ENCODE assay signal across 21 cellular contexts in the genomic region with DNA sequence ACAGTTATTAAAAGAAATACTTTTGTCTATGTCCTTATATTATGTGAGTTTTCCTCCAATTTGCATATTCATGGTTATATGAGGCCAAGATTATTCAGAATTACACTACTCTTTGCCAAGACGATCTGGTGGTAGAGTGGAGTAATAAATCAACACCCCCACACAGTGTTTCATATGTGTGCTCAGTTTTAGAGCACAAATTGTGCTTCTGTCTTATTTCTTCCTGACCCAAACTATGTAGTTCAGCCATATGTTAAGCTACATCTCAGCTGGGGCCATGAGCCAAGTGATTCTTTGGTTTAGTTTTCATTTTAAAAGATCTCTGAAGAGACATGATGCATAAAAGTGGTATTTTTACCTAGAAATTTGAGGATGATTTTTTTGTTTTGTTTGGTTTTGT. TPM values are rescaled to one million over a fixed set of nuclear protein-coding genes. Genes with fewer than 3 reads are reported as not detected.
DNase-seq lines count a peak whose midpoint lies in the region; ATAC-seq and TF ChIP-seq lines count a peak whose summit lies in the region.
"Had no signal": no experiment of that assay in that cellular context is flagged by ENCODE, and none has a peak within 500 bp of the region (broad histone marks: within the 10 kb centered on the region; RNA-seq: fewer than 3 reads in every experiment).

No MANE protein-coding gene starts in this region.

- H3K27me3 Mint-ChIP-seq in activated T-cell treated with anti-CD3 and anti-CD28 coated beads, Interleukin-2, amount 50 U/mL, for 72 hours (ENCODE audit: low read depth), result no peaks in the 10 kb centered on the region
- no peaks in the 10 kb centered on the region for H3K27me3 Mint-ChIP-seq in T-helper 17 cell

- H3K27me3 ChIP-seq in dorsolateral prefrontal cortex, result no peaks in the 10 kb centered on the region

- no peaks in the 10 kb centered on the region for H3K9me3 ChIP-seq in T-helper 17 cell (ENCODE audit: control insufficient read depth, low read length, poor library complexity, severe bottlenecking)
- H3K9me3 ChIP-seq: A549 had no signal

- no peak for ATAC-seq in activated T-cell treated with anti-CD3 and anti-CD28 coated beads, Interleukin-2, amount 50 U/mL, for 72 hours (replicated peaks in 1 of 2)
- no peak for ATAC-seq in T-helper 17 cell
- no peak for ATAC-seq in HG02884 (IDR thresholded peaks at IDR 0.05; ENCODE audit: unreplicated experiment)
- ATAC-seq: A549, GM23338, HCT116, Right ventricle myocardium inferior had no signal

- H3K4me3 Mint-ChIP-seq in activated T-cell treated with anti-CD3 and anti-CD28 coated beads, Interleukin-2, amount 50 U/mL, for 72 hours, result no peak overlapping the region
- no peak overlapping the region for H3K4me3 Mint-ChIP-seq in T-helper 17 cell
- H3K4me3 Mint-ChIP-seq: GM23338 had no signal

- intact Hi-C loops in dorsolateral prefrontal cortex (cut with DNase I), result loop anchor here in 1 of 2 donors (10.0 kb wide), 1 partner anchor 276 kb away; no protein-coding TSS in a partner anchor

- TF ChIP-seq CTCF in fibroblast of villous mesenchyme (IDR thresholded peaks at IDR 0.05; ENCODE audit: insufficient read depth, low read depth, low read length) (no peak), dorsolateral prefrontal cortex (IDR thresholded peaks at IDR 0.05 in 54 of 56, conservative IDR thresholded peaks at IDR 0.05 in 2 of 56; ENCODE audit: low read depth in 1 of 56, partially characterized antibody in 56 of 56) (no peak)

- H3K27ac ChIP-seq in dorsolateral prefrontal cortex, result peak overlapping the region in 3 of 59 donors; percentile 9 to 22 (median 11)
- H3K27ac ChIP-seq: A549, C4-2B had no signal

- no peaks in the 10 kb centered on the region for H3K9me3 Mint-ChIP-seq in activated T-cell treated with anti-CD3 and anti-CD28 coated beads, Interleukin-2, amount 50 U/mL, for 72 hours
- H3K9me3 Mint-ChIP-seq: GM23338 had no signal

- H3K4me1 Mint-ChIP-seq in activated T-cell treated with anti-CD3 and anti-CD28 coated beads, Interleukin-2, amount 50 U/mL, for 72 hours (ENCODE audit: low read depth), result no peaks in the 10 kb centered on the region
- peaks cover 2% of the 10 kb centered on the region for H3K4me1 Mint-ChIP-seq in T-helper 17 cell
- H3K4me1 Mint-ChIP-seq: GM23338 had no signal

- H3K4me3 ChIP-seq in fibroblast of villous mesenchyme (ENCODE audit: low read depth, low read length) (no peak overlapping the region), dorsolateral prefrontal cortex (no peak overlapping the region)
- H3K4me3 ChIP-seq: A549, GM23338 had no signal

- peaks cover 2 to 7% of the 10 kb centered on the region in 2 donors for H3K36me3 Mint-ChIP-seq in activated T-cell treated with anti-CD3 and anti-CD28 coated beads, Interleukin-2, amount 50 U/mL, for 72 hours (ENCODE audit: insufficient read depth in 2 of 2)
- peaks cover 3% of the 10 kb centered on the region for H3K36me3 Mint-ChIP-seq in T-helper 17 cell (ENCODE audit: low read depth)

- no peak for DNase-seq in activated T-cell treated with anti-CD3 and anti-CD28 coated beads, Interleukin-2, amount 50 U/mL, for 72 hours
- DNase-seq in activated T-cell treated with anti-CD3 and anti-CD28 coated beads, Interleukin-2, amount 50 U/mL, for 48 hours, result no peak
- DNase-seq in T-helper 17 cell (no peak), fibroblast of villous mesenchyme (ENCODE audit: low read depth) (peak; percentile 14), dorsolateral prefrontal cortex (no peak), dermis blood vessel endothelial cell (no peak)
- no peak for DNase-seq in stimulated activated CD8-positive, alpha-beta memory T cell treated with anti-CD3 and anti-CD28 coated beads, Interleukin-4, amount 100 ng/mL, for 48 hours
- DNase-seq: DND-41, KBM-7, NCI-H1105, NCI-H1694, NCI-H2081 treated with DMSO at 0.1 percent for 48 hours, NCI-H510A, NCI-H774 had no signal

- peak overlapping the region; percentile 38 for H3K27ac Mint-ChIP-seq in activated T-cell treated with anti-CD3 and anti-CD28 coated beads, Interleukin-2, amount 50 U/mL, for 72 hours
- H3K27ac Mint-ChIP-seq in T-helper 17 cell, result peak overlapping the region; percentile 60
- H3K27ac Mint-ChIP-seq: GM23338 had no signal

RNA-seq across cellular contexts. Expression of gene PPM1E, which starts 26.8 kb away (rescaled TPM):
- total RNA-seq in activated T-cell treated with anti-CD3 and anti-CD28 coated beads, Interleukin-2, amount 50 U/mL, for 72 hours, result under 1 TPM; 0.07 to 0.12 TPM
- total RNA-seq in T-helper 17 cell, result not detected
- total RNA-seq in fibroblast of villous mesenchyme, result under 0.01 TPM in 2 replicates
- total RNA-seq in dorsolateral prefrontal cortex, result 10 to 100 TPM in 117 of 120 experiments, 1 to 10 TPM in 3; 6.3 to 31.2 (median 22.8) TPM
- under 0.01 and 0.14 TPM in 2 replicates for total RNA-seq in dermis blood vessel endothelial cell

RNA-seq across cellular contexts. Expression of gene RAD51C, which starts 36.4 kb away (rescaled TPM):
- 100 to 1,000 TPM in 1 of 2 donors, 10 to 100 TPM in 1; 81.2 to 105 TPM for total RNA-seq in activated T-cell treated with anti-CD3 and anti-CD28 coated beads, Interleukin-2, amount 50 U/mL, for 72 hours
- total RNA-seq in T-helper 17 cell (10 to 100 TPM in 1 of 2 donors, 1 to 10 TPM in 1; 6.3 to 16.0 TPM), fibroblast of villous mesenchyme (16.1 and 25.9 TPM in 2 replicates), dorsolateral prefrontal cortex (10 to 100 TPM; 28.3 to 69.2 (median 44.4) TPM), dermis blood vessel endothelial cell (22.8 and 28.3 TPM in 2 replicates)

RNA-seq across cellular contexts. Expression of gene TEX14, which starts 37.0 kb away (rescaled TPM):
- total RNA-seq in activated T-cell treated with anti-CD3 and anti-CD28 coated beads, Interleukin-2, amount 50 U/mL, for 72 hours, result under 1 TPM; 0.46 to 0.84 TPM
- total RNA-seq in T-helper 17 cell (under 1 TPM; 0.42 to 0.60 TPM), fibroblast of villous mesenchyme (under 0.01 and 0.43 TPM in 2 replicates), dorsolateral prefrontal cortex (1 to 10 TPM in 71 of 120 experiments, under 1 TPM in 49; 0.20 to 3.7 (median 1.2) TPM), dermis blood vessel endothelial cell (under 0.01 and 0.05 TPM in 2 replicates)
- total RNA-seq: G401 had no signal
